ENCODE assay signal across 1 cellular context in the genomic region with DNA sequence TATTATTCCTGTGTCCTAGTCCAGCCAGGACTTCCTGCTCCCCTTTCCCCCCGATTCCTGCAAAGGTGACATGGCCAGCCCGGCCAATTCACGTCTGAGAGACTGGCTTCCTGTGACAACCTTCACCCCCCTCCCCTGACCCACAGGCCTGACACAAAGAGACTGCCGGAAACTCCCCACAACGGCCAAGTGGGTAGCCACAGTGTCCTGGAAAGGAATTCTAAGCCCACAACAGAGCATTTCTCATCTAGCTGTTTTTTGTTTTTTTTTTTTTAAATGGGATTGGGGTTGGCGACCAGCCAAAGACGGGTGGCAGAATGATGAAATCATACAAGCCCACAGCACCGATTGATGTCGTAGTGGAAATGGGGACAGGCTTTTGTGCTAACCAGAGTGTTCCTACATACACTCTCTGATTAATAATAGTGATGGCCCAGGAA.
TF ChIP-seq lines count a peak whose summit lies in the region.

No MANE protein-coding gene starts in this region.

TF ChIP-seq in GM23338, 12 proteins besides CTCF, POLR2A, EP300 and RAD21 (continued from another document):
- TF ChIP-seq, protein P1, sequence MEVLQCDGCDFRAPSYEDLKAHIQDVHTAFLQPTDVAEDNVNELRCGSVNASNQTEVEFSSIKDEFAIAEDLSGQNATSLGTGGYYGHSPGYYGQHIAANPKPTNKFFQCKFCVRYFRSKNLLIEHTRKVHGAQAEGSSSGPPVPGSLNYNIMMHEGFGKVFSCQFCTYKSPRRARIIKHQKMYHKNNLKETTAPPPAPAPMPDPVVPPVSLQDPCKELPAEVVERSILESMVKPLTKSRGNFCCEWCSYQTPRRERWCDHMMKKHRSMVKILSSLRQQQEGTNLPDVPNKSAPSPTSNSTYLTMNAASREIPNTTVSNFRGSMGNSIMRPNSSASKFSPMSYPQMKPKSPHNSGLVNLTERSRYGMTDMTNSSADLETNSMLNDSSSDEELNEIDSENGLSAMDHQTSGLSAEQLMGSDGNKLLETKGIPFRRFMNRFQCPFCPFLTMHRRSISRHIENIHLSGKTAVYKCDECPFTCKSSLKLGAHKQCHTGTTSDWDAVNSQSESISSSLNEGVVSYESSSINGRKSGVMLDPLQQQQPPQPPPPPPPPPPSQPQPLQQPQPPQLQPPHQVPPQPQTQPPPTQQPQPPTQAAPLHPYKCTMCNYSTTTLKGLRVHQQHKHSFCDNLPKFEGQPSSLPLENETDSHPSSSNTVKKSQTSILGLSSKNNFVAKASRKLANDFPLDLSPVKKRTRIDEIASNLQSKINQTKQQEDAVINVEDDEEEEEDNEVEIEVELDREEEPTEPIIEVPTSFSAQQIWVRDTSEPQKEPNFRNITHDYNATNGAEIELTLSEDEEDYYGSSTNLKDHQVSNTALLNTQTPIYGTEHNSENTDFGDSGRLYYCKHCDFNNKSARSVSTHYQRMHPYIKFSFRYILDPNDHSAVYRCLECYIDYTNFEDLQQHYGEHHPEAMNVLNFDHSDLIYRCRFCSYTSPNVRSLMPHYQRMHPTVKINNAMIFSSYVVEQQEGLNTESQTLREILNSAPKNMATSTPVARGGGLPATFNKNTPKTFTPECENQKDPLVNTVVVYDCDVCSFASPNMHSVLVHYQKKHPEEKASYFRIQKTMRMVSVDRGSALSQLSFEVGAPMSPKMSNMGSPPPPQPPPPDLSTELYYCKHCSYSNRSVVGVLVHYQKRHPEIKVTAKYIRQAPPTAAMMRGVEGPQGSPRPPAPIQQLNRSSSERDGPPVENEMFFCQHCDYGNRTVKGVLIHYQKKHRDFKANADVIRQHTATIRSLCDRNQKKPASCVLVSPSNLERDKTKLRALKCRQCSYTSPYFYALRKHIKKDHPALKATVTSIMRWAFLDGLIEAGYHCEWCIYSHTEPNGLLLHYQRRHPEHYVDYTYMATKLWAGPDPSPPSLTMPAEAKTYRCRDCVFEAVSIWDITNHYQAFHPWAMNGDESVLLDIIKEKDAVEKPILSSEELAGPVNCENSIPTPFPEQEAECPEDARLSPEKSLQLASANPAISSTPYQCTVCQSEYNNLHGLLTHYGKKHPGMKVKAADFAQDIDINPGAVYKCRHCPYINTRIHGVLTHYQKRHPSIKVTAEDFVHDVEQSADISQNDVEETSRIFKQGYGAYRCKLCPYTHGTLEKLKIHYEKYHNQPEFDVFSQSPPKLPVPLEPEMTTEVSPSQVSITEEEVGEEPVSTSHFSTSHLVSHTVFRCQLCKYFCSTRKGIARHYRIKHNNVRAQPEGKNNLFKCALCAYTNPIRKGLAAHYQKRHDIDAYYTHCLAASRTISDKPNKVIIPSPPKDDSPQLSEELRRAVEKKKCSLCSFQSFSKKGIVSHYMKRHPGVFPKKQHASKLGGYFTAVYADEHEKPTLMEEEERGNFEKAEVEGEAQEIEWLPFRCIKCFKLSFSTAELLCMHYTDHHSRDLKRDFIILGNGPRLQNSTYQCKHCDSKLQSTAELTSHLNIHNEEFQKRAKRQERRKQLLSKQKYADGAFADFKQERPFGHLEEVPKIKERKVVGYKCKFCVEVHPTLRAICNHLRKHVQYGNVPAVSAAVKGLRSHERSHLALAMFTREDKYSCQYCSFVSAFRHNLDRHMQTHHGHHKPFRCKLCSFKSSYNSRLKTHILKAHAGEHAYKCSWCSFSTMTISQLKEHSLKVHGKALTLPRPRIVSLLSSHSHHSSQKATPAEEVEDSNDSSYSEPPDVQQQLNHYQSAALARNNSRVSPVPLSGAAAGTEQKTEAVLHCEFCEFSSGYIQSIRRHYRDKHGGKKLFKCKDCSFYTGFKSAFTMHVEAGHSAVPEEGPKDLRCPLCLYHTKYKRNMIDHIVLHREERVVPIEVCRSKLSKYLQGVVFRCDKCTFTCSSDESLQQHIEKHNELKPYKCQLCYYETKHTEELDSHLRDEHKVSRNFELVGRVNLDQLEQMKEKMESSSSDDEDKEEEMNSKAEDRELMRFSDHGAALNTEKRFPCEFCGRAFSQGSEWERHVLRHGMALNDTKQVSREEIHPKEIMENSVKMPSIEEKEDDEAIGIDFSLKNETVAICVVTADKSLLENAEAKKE (CRISPR knock-in tag; IDR thresholded peaks at IDR 0.05), result no peak
- no peak for TF ChIP-seq POLR2AphosphoS5 (IDR thresholded peaks at IDR 0.05; ENCODE audit: low read depth)
- TF ChIP-seq EZH2phosphoT487 (IDR thresholded peaks at IDR 0.05; ENCODE audit: unreplicated experiment), result no peak
- TF ChIP-seq CREB1 (CRISPR knock-in tag; IDR thresholded peaks at IDR 0.05; ENCODE audit: low read depth), result no peak
- TF ChIP-seq NANOG (IDR thresholded peaks at IDR 0.05; ENCODE audit: borderline replicate concordance), result no peak
- TF ChIP-seq ZNF114 (CRISPR knock-in tag; IDR thresholded peaks at IDR 0.05), result no peak
- TF ChIP-seq STAT1 (IDR thresholded peaks at IDR 0.05; ENCODE audit: unreplicated experiment), result no peak
- no peak for TF ChIP-seq ETS1 (IDR thresholded peaks at IDR 0.05)
- TF ChIP-seq REST (IDR thresholded peaks at IDR 0.05; ENCODE audit: unreplicated experiment), result no peak
- no peak for TF ChIP-seq JUNB (IDR thresholded peaks at IDR 0.05; ENCODE audit: unreplicated experiment)
